In genomic region chr2:117854610-117855009, GRCh38 we compare ENCODE assay signal across 27 cellular contexts.
"Had no signal": no experiment of that assay in that cellular context is flagged by ENCODE, and none has a peak within 500 bp of the region (broad histone marks: within the 10 kb centered on the region; RNA-seq: fewer than 3 reads in every experiment).

No MANE protein-coding gene starts in this region.

- H3K9me3 Mint-ChIP-seq: natural killer cell; nephron; neural progenitor cell; stimulated activated effector memory CD8-positive, alpha-beta T cell treated with anti-CD3 and anti-CD28 coated beads, Interleukin-12 subunit alpha, Interleukin-12 subunit beta, amount 100 ng/mL, for 72 hours; stimulated activated naive B cell treated with anti-CD40 and anti-IgM and Interleukin-4, amounts not matched to agents 10 μg/mL and 1 μg/mL and 100 μg/mL, for 72 hours; stimulated activated naive CD8-positive, alpha-beta T cell treated with anti-CD3 and anti-CD28 coated beads, Interleukin-15, amount 100 ng/mL, for 72 hours; type B pancreatic cell had no signal

- H3K4me1 Mint-ChIP-seq: natural killer cell; nephron; stimulated activated effector memory CD8-positive, alpha-beta T cell treated with anti-CD3 and anti-CD28 coated beads, Interleukin-12 subunit alpha, Interleukin-12 subunit beta, amount 100 ng/mL, for 72 hours; stimulated activated naive CD8-positive, alpha-beta T cell treated with anti-CD3 and anti-CD28 coated beads, Interleukin-15, amount 100 ng/mL, for 72 hours had no signal

- H3K27ac Mint-ChIP-seq: naive thymus-derived CD4-positive, alpha-beta T cell; natural killer cell; nephron; neural progenitor cell; progenitor cell of endocrine pancreas; stimulated activated effector memory CD8-positive, alpha-beta T cell treated with anti-CD3 and anti-CD28 coated beads, Interleukin-12 subunit alpha, Interleukin-12 subunit beta, amount 100 ng/mL, for 72 hours; stimulated activated naive B cell treated with anti-CD40 and anti-IgM and Interleukin-4, amounts not matched to agents 10 μg/mL and 1 μg/mL and 100 μg/mL, for 72 hours; stimulated activated naive CD8-positive, alpha-beta T cell treated with anti-CD3 and anti-CD28 coated beads, Interleukin-15, amount 100 ng/mL, for 72 hours; type B pancreatic cell had no signal

- H3K9me3 ChIP-seq: pancreas, psoas muscle, right lobe of liver, sigmoid colon, suprapubic skin, testis, transverse colon, upper lobe of right lung, uterus had no signal

- H3K9ac ChIP-seq: neural progenitor cell had no signal

- DNase-seq: naive thymus-derived CD4-positive, alpha-beta T cell; natural killer cell; occipital lobe; pancreas; psoas muscle; right lobe of liver; sigmoid colon; small intestine; stimulated activated CD4-positive, alpha-beta T cell treated with anti-CD3 and anti-CD28 coated beads, Interleukin-15, amount 100 ng/mL, for 24 hours; stimulated activated CD4-positive, alpha-beta T cell treated with anti-CD3 and anti-CD28 coated beads, Interleukin-2, amount 100 ng/mL, for 24 hours; stimulated activated CD4-positive, alpha-beta T cell treated with anti-CD3 and anti-CD28 coated beads, Interleukin-2, amount 100 ng/mL, for 48 hours; stimulated activated CD4-positive, alpha-beta T cell treated with anti-CD3 and anti-CD28 coated beads, Interleukin-4, amount 100 ng/mL, for 24 hours; stimulated activated naive B cell treated with anti-CD40 and anti-IgM and Interleukin-4, amounts not matched to agents 10 μg/mL and 1 μg/mL and 100 μg/mL, for 72 hours; stimulated activated naive CD4-positive, alpha-beta T cell treated with Interleukin-2 at 50 U/mL for 16 hours; stimulated activated naive CD8-positive, alpha-beta T cell treated with anti-CD3 and anti-CD28 coated beads, Interleukin-15, amount 100 ng/mL, for 72 hours; testis; tibial artery; transverse colon; upper lobe of right lung; uterus had no signal

- H3K4me1 ChIP-seq: pancreas, psoas muscle, right lobe of liver, suprapubic skin, testis, tibial artery, transverse colon, upper lobe of right lung, uterus had no signal

- H3K4me3 Mint-ChIP-seq: naive thymus-derived CD4-positive, alpha-beta T cell; natural killer cell; nephron; neural progenitor cell; stimulated activated effector memory CD8-positive, alpha-beta T cell treated with anti-CD3 and anti-CD28 coated beads, Interleukin-12 subunit alpha, Interleukin-12 subunit beta, amount 100 ng/mL, for 72 hours; stimulated activated naive B cell treated with anti-CD40 and anti-IgM and Interleukin-4, amounts not matched to agents 10 μg/mL and 1 μg/mL and 100 μg/mL, for 72 hours; stimulated activated naive CD8-positive, alpha-beta T cell treated with anti-CD3 and anti-CD28 coated beads, Interleukin-15, amount 100 ng/mL, for 72 hours; type B pancreatic cell had no signal

- H3K27ac ChIP-seq: neural progenitor cell, pancreas, psoas muscle, right lobe of liver, sigmoid colon, suprapubic skin, testis, tibial artery, transverse colon, upper lobe of right lung, uterus had no signal

- H3K4me2 ChIP-seq: neural progenitor cell had no signal

- H3K36me3 Mint-ChIP-seq: naive thymus-derived CD4-positive, alpha-beta T cell; natural killer cell; neural progenitor cell; stimulated activated effector memory CD8-positive, alpha-beta T cell treated with anti-CD3 and anti-CD28 coated beads, Interleukin-12 subunit alpha, Interleukin-12 subunit beta, amount 100 ng/mL, for 72 hours; stimulated activated naive B cell treated with anti-CD40 and anti-IgM and Interleukin-4, amounts not matched to agents 10 μg/mL and 1 μg/mL and 100 μg/mL, for 72 hours; type B pancreatic cell had no signal

- H3K27me3 ChIP-seq: neural progenitor cell, right lobe of liver, testis, uterus had no signal

- ATAC-seq: naive thymus-derived CD4-positive, alpha-beta T cell; natural killer cell; pancreas; psoas muscle; right cardiac atrium; right lobe of liver; stimulated activated effector memory CD8-positive, alpha-beta T cell treated with anti-CD3 and anti-CD28 coated beads, Interleukin-12 subunit alpha, Interleukin-12 subunit beta, amount 100 ng/mL, for 72 hours; stimulated activated naive B cell treated with anti-CD40 and anti-IgM and Interleukin-4, amounts not matched to agents 10 μg/mL and 1 μg/mL and 100 μg/mL, for 72 hours; stimulated activated naive CD8-positive, alpha-beta T cell treated with anti-CD3 and anti-CD28 coated beads, Interleukin-15, amount 100 ng/mL, for 72 hours; upper lobe of right lung had no signal

- H2AFZ ChIP-seq: neural progenitor cell had no signal

- H3K4me3 ChIP-seq: neural progenitor cell, pancreas, psoas muscle, right lobe of liver, sigmoid colon, suprapubic skin, testis, tibial artery, transverse colon, upper lobe of right lung, uterus had no signal

- H3K36me3 ChIP-seq: neural progenitor cell, pancreas, right lobe of liver, sigmoid colon, suprapubic skin, tibial artery, transverse colon, upper lobe of right lung, uterus had no signal
